ENCODE assay signal across 1 cellular context in the genomic region with DNA sequence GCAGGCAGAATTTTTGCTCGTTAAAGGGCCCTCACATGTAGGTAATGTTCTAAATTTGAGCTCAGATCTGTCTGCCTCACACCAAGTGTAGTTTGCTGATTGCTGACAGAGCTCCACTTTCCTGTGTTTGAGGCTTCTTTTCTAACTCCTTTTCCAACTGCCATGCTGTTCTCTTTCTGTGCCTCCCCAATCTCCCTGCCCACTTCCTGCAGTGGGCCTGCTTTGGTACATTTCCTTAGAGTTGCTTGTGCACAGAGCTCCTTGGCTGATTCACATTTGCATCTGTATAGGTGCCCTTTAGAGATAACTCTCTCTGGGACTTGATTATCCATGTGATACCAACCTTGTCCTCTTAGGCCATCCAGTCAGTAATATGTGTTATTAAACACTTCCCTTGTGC.
TF ChIP-seq lines count a peak whose summit lies in the region.

No MANE protein-coding gene starts in this region.

TF ChIP-seq in GM23338, 12 proteins besides CTCF, POLR2A, EP300 and RAD21 (continued from another document):
- TF ChIP-seq ZNF331 (CRISPR knock-in tag; IDR thresholded peaks at IDR 0.05; ENCODE audit: low read depth): no peak
- TF ChIP-seq, protein P1, sequence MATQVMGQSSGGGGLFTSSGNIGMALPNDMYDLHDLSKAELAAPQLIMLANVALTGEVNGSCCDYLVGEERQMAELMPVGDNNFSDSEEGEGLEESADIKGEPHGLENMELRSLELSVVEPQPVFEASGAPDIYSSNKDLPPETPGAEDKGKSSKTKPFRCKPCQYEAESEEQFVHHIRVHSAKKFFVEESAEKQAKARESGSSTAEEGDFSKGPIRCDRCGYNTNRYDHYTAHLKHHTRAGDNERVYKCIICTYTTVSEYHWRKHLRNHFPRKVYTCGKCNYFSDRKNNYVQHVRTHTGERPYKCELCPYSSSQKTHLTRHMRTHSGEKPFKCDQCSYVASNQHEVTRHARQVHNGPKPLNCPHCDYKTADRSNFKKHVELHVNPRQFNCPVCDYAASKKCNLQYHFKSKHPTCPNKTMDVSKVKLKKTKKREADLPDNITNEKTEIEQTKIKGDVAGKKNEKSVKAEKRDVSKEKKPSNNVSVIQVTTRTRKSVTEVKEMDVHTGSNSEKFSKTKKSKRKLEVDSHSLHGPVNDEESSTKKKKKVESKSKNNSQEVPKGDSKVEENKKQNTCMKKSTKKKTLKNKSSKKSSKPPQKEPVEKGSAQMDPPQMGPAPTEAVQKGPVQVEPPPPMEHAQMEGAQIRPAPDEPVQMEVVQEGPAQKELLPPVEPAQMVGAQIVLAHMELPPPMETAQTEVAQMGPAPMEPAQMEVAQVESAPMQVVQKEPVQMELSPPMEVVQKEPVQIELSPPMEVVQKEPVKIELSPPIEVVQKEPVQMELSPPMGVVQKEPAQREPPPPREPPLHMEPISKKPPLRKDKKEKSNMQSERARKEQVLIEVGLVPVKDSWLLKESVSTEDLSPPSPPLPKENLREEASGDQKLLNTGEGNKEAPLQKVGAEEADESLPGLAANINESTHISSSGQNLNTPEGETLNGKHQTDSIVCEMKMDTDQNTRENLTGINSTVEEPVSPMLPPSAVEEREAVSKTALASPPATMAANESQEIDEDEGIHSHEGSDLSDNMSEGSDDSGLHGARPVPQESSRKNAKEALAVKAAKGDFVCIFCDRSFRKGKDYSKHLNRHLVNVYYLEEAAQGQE (IDR thresholded peaks at IDR 0.05; ENCODE audit: unreplicated experiment): no peak
- no peak for TF ChIP-seq NANOG (IDR thresholded peaks at IDR 0.05; ENCODE audit: borderline replicate concordance)
- no peak for TF ChIP-seq CREB1 (CRISPR knock-in tag; IDR thresholded peaks at IDR 0.05; ENCODE audit: low read depth)
- TF ChIP-seq, protein P2, sequence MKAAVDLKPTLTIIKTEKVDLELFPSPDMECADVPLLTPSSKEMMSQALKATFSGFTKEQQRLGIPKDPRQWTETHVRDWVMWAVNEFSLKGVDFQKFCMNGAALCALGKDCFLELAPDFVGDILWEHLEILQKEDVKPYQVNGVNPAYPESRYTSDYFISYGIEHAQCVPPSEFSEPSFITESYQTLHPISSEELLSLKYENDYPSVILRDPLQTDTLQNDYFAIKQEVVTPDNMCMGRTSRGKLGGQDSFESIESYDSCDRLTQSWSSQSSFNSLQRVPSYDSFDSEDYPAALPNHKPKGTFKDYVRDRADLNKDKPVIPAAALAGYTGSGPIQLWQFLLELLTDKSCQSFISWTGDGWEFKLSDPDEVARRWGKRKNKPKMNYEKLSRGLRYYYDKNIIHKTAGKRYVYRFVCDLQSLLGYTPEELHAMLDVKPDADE (IDR thresholded peaks at IDR 0.05): no peak
- no peak for TF ChIP-seq EZH2phosphoT487 (IDR thresholded peaks at IDR 0.05; ENCODE audit: unreplicated experiment)
- TF ChIP-seq, protein P3, sequence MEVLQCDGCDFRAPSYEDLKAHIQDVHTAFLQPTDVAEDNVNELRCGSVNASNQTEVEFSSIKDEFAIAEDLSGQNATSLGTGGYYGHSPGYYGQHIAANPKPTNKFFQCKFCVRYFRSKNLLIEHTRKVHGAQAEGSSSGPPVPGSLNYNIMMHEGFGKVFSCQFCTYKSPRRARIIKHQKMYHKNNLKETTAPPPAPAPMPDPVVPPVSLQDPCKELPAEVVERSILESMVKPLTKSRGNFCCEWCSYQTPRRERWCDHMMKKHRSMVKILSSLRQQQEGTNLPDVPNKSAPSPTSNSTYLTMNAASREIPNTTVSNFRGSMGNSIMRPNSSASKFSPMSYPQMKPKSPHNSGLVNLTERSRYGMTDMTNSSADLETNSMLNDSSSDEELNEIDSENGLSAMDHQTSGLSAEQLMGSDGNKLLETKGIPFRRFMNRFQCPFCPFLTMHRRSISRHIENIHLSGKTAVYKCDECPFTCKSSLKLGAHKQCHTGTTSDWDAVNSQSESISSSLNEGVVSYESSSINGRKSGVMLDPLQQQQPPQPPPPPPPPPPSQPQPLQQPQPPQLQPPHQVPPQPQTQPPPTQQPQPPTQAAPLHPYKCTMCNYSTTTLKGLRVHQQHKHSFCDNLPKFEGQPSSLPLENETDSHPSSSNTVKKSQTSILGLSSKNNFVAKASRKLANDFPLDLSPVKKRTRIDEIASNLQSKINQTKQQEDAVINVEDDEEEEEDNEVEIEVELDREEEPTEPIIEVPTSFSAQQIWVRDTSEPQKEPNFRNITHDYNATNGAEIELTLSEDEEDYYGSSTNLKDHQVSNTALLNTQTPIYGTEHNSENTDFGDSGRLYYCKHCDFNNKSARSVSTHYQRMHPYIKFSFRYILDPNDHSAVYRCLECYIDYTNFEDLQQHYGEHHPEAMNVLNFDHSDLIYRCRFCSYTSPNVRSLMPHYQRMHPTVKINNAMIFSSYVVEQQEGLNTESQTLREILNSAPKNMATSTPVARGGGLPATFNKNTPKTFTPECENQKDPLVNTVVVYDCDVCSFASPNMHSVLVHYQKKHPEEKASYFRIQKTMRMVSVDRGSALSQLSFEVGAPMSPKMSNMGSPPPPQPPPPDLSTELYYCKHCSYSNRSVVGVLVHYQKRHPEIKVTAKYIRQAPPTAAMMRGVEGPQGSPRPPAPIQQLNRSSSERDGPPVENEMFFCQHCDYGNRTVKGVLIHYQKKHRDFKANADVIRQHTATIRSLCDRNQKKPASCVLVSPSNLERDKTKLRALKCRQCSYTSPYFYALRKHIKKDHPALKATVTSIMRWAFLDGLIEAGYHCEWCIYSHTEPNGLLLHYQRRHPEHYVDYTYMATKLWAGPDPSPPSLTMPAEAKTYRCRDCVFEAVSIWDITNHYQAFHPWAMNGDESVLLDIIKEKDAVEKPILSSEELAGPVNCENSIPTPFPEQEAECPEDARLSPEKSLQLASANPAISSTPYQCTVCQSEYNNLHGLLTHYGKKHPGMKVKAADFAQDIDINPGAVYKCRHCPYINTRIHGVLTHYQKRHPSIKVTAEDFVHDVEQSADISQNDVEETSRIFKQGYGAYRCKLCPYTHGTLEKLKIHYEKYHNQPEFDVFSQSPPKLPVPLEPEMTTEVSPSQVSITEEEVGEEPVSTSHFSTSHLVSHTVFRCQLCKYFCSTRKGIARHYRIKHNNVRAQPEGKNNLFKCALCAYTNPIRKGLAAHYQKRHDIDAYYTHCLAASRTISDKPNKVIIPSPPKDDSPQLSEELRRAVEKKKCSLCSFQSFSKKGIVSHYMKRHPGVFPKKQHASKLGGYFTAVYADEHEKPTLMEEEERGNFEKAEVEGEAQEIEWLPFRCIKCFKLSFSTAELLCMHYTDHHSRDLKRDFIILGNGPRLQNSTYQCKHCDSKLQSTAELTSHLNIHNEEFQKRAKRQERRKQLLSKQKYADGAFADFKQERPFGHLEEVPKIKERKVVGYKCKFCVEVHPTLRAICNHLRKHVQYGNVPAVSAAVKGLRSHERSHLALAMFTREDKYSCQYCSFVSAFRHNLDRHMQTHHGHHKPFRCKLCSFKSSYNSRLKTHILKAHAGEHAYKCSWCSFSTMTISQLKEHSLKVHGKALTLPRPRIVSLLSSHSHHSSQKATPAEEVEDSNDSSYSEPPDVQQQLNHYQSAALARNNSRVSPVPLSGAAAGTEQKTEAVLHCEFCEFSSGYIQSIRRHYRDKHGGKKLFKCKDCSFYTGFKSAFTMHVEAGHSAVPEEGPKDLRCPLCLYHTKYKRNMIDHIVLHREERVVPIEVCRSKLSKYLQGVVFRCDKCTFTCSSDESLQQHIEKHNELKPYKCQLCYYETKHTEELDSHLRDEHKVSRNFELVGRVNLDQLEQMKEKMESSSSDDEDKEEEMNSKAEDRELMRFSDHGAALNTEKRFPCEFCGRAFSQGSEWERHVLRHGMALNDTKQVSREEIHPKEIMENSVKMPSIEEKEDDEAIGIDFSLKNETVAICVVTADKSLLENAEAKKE (CRISPR knock-in tag; IDR thresholded peaks at IDR 0.05): no peak
- no peak for TF ChIP-seq ZNF114 (CRISPR knock-in tag; IDR thresholded peaks at IDR 0.05)
- TF ChIP-seq STAT1 (IDR thresholded peaks at IDR 0.05; ENCODE audit: unreplicated experiment): no peak
- no peak for TF ChIP-seq POLR2AphosphoS5 (IDR thresholded peaks at IDR 0.05; ENCODE audit: low read depth)
